In genomic region chr1:113858982-113859381, GRCh38 we compare ENCODE assay signal across 9 cellular contexts. TPM values are rescaled to one million over a fixed set of nuclear protein-coding genes. Genes with fewer than 3 reads are reported as not detected.
DNase-seq lines count a peak whose midpoint lies in the region; ATAC-seq and TF ChIP-seq lines count a peak whose summit lies in the region.
"Had no signal": no experiment of that assay in that cellular context is flagged by ENCODE, and none has a peak within 500 bp of the region (broad histone marks: within the 10 kb centered on the region; RNA-seq: fewer than 3 reads in every experiment).

No MANE protein-coding gene starts in this region.

- H3K9me3 Mint-ChIP-seq in natural killer cell treated with Interleukin-12 subunit alpha and Interleukin-12 subunit beta and Interleukin-15 and Interleukin-18, amount 100 ng/mL, for 72 hours, result no peaks in the 10 kb centered on the region

- WGBS in GM23248 (ENCODE audit: low coverage in 1 of 2, low lambda C conversion rate in 2 of 2, missing lambda C conversion rate in 2 of 2), 2 experiments, result 77% methylated on average over 1 of the region's 1 CpG

- peak overlapping the region; percentile 29 to 74 for H3K27ac Mint-ChIP-seq in natural killer cell treated with Interleukin-12 subunit alpha and Interleukin-12 subunit beta and Interleukin-15 and Interleukin-18, amount 100 ng/mL, for 72 hours

- H3K9me2 ChIP-seq in GM23248 (ENCODE audit: insufficient read depth) (no peaks in the 10 kb centered on the region), OCI-LY7 (ENCODE audit: insufficient read depth, low read length) (no peaks in the 10 kb centered on the region)

- H3K4me1 ChIP-seq in GM23248 (ENCODE audit: insufficient read depth) (peaks cover 34% of the 10 kb centered on the region), OCI-LY7 (ENCODE audit: insufficient read depth, low read length, poor library complexity, severe bottlenecking) (peaks cover 70% of the 10 kb centered on the region)
- H3K4me1 ChIP-seq: adrenal gland had no signal

- in situ Hi-C loops in GM23248 (cut with MboI), result no loop called here

- BruUV-seq in OCI-LY7 (replicated peaks; lab: Mats Ljungman, UMichigan), result no TSS peak

- peak overlapping the region; percentile 44; the same call in 1 of the 2 replicates for H3K9ac ChIP-seq in GM23248

- H3K4me1 Mint-ChIP-seq in natural killer cell treated with Interleukin-12 subunit alpha and Interleukin-12 subunit beta and Interleukin-15 and Interleukin-18, amount 100 ng/mL, for 72 hours (ENCODE audit: low read depth in 2 of 2), result peaks cover 37 to 53% of the 10 kb centered on the region in 2 donors

- H3K27ac ChIP-seq in GM23248, result no peak overlapping the region
- H3K27ac ChIP-seq in OCI-LY7 (ENCODE audit: low read depth, low read length, poor library complexity, severe bottlenecking), result peak overlapping the region; percentile 94
- H3K27ac ChIP-seq: adrenal gland, tibial nerve had no signal

- H3K79me2 ChIP-seq in GM23248 (ENCODE audit: insufficient read depth), result no peaks in the 10 kb centered on the region
- peaks cover 60% of the 10 kb centered on the region for H3K79me2 ChIP-seq in OCI-LY7 (ENCODE audit: insufficient read depth, low read depth, low read length)

- DNase-seq in GM23248 (no peak), OCI-LY7 (ENCODE audit: low spot score) (no peak), NCI-H2081 treated with DMSO at 0.1 percent for 48 hours (lab: John Stamatoyannopoulos, UW) (no peak)
- DNase-seq in natural killer cell treated with Interleukin-12 subunit alpha and Interleukin-12 subunit beta and Interleukin-15 and Interleukin-18, amount 100 ng/mL, for 72 hours (ENCODE audit: low spot score), result no peak
- DNase-seq: adrenal gland, NCI-H526, occipital lobe had no signal

- no peaks in the 10 kb centered on the region for H3K36me3 ChIP-seq in GM23248 (ENCODE audit: low read depth)
- peaks cover 59% of the 10 kb centered on the region for H3K36me3 ChIP-seq in OCI-LY7 (ENCODE audit: insufficient read depth, low read length)
- H3K36me3 ChIP-seq: adrenal gland, tibial nerve had no signal

- no peaks in the 10 kb centered on the region for H3K27me3 ChIP-seq in GM23248 (replicated peaks; ENCODE audit: insufficient read depth)
- H3K27me3 ChIP-seq: adrenal gland, tibial nerve had no signal

- no peaks in the 10 kb centered on the region for H4K20me1 ChIP-seq in GM23248 (ENCODE audit: insufficient read depth)
- H4K20me1 ChIP-seq in OCI-LY7 (ENCODE audit: insufficient read depth, low read length), result no peaks in the 10 kb centered on the region

- peaks cover 15% of the 10 kb centered on the region for H3K36me3 Mint-ChIP-seq in natural killer cell treated with Interleukin-12 subunit alpha and Interleukin-12 subunit beta and Interleukin-15 and Interleukin-18, amount 100 ng/mL, for 72 hours

- POLR2A ChIA-PET in OCI-LY7 (lab: Charles Lee), result interaction anchor here (0.7 to 5.0 kb wide), 22 partner anchors 9 to 784 kb away, joined by 3 to 57 read pairs (median 6); no protein-coding TSS in a partner anchor

- TF ChIP-seq CTCF in OCI-LY7 (conservative IDR thresholded peaks at IDR 0.05; ENCODE audit: low read length), result no peak

- intact Hi-C loops in OCI-LY7 (cut with micrococcal nuclease; ENCODE audit: unreplicated experiment), result loop anchor here (1.0 kb wide), 1 partner anchor 46 kb away; the partner anchor contains the start of gene DCLRE1B

- peak overlapping the region; percentile 79 for H3K4me2 ChIP-seq in GM23248 (ENCODE audit: unreplicated experiment)
- H3K4me2 ChIP-seq in OCI-LY7 (ENCODE audit: low read length), result peak overlapping the region; percentile 79

- H3K4me3 Mint-ChIP-seq in natural killer cell treated with Interleukin-12 subunit alpha and Interleukin-12 subunit beta and Interleukin-15 and Interleukin-18, amount 100 ng/mL, for 72 hours, result peak overlapping the region; percentile 53

- CTCF ChIA-PET in OCI-LY7 (lab: Charles Lee; ENCODE audit: unreplicated experiment), result interaction anchor here (0.6 to 1.0 kb wide), 2 partner anchors 11 to 79 kb away, joined by 8 to 10 read pairs; no protein-coding TSS in a partner anchor

- no peak for ATAC-seq in natural killer cell treated with Interleukin-12 subunit alpha and Interleukin-12 subunit beta and Interleukin-15 and Interleukin-18, amount 100 ng/mL, for 72 hours
- ATAC-seq in GM19324 (IDR thresholded peaks at IDR 0.05; ENCODE audit: low FRiP score, unreplicated experiment), result no peak

- no peaks in the 10 kb centered on the region for H3F3A ChIP-seq in GM23248 (ENCODE audit: insufficient read depth)

- H2AFZ ChIP-seq in GM23248 (peak overlapping the region; percentile 88), OCI-LY7 (ENCODE audit: low read length) (peak overlapping the region; percentile 1; the same call in 1 of the 2 replicates)

- no peaks in the 10 kb centered on the region for H3K9me3 ChIP-seq in GM23248 (ENCODE audit: low read depth)
- H3K9me3 ChIP-seq in OCI-LY7 (ENCODE audit: low read length), result no peaks in the 10 kb centered on the region
- H3K9me3 ChIP-seq: adrenal gland, tibial nerve had no signal

- H3K4me3 ChIP-seq in GM23248 (peak overlapping the region; percentile 60; the same call in 1 of the 2 replicates), OCI-LY7 (ENCODE audit: low read depth, low read length, poor library complexity, severe bottlenecking) (peak overlapping the region; percentile 58)
- H3K4me3 ChIP-seq: tibial nerve had no signal

- no peaks in the 10 kb centered on the region for H3K27me3 Mint-ChIP-seq in natural killer cell treated with Interleukin-12 subunit alpha and Interleukin-12 subunit beta and Interleukin-15 and Interleukin-18, amount 100 ng/mL, for 72 hours

RNA-seq across cellular contexts. Expression of gene PTPN22, which starts 12.5 kb away (rescaled TPM):
- 0.51 and 0.86 TPM in 2 replicates for total RNA-seq in GM23248 (2014; rRNA removed; shearing (Covaris generic))
- polyA plus RNA-seq in GM23248 (2016; fragmentation: Nextera tagmentation; extraction: Ambion mirVana), result 1.4 and 1.6 TPM in 2 replicates
- 27.5 and 29.4 TPM in 2 replicates for total RNA-seq in OCI-LY7 (2014; rRNA removed; shearing (Covaris generic))
- 53.5 and 63.0 TPM in 2 replicates for total RNA-seq in OCI-LY7 (2022)
- 10 to 100 TPM; 24.6 to 26.0 TPM for total RNA-seq in natural killer cell treated with Interleukin-12 subunit alpha and Interleukin-12 subunit beta and Interleukin-15 and Interleukin-18, amount 100 ng/mL, for 72 hours

RNA-seq across cellular contexts. Expression of gene BCL2L15, which starts 28.4 kb away (rescaled TPM):
- 0.13 and 0.32 TPM in 2 replicates for total RNA-seq in GM23248 (2014; rRNA removed; shearing (Covaris generic))
- not detected in 2 replicates for polyA plus RNA-seq in GM23248 (2016; fragmentation: Nextera tagmentation; extraction: Ambion mirVana)
- total RNA-seq in OCI-LY7 (2014; rRNA removed; shearing (Covaris generic)), result 0.46 and 0.82 TPM in 2 replicates
- total RNA-seq in OCI-LY7 (2022), result 1.1 and 1.5 TPM in 2 replicates
- 1 to 10 TPM; 1.3 to 3.0 TPM for total RNA-seq in natural killer cell treated with Interleukin-12 subunit alpha and Interleukin-12 subunit beta and Interleukin-15 and Interleukin-18, amount 100 ng/mL, for 72 hours

RNA-seq across cellular contexts. Expression of gene AP4B1, which starts 45.6 kb away (rescaled TPM):
- total RNA-seq in GM23248 (2014; rRNA removed; shearing (Covaris generic)), result 12.9 and 16.1 TPM in 2 replicates
- 9.9 and 11.8 TPM in 2 replicates for polyA plus RNA-seq in GM23248 (2016; fragmentation: Nextera tagmentation; extraction: Ambion mirVana)
- 37.7 and 45.3 TPM in 2 replicates for total RNA-seq in OCI-LY7 (2014; rRNA removed; shearing (Covaris generic))
- total RNA-seq in OCI-LY7 (2022), result 40.5 and 42.5 TPM in 2 replicates
- total RNA-seq in natural killer cell treated with Interleukin-12 subunit alpha and Interleukin-12 subunit beta and Interleukin-15 and Interleukin-18, amount 100 ng/mL, for 72 hours, result 10 to 100 TPM; 40.4 to 76.0 TPM

RNA-seq across cellular contexts. Expression of gene DCLRE1B, which starts 46.1 kb away (rescaled TPM):
- 4.3 and 6.9 TPM in 2 replicates for total RNA-seq in GM23248 (2014; rRNA removed; shearing (Covaris generic))
- 6.5 and 7.2 TPM in 2 replicates for polyA plus RNA-seq in GM23248 (2016; fragmentation: Nextera tagmentation; extraction: Ambion mirVana)
- 17.3 and 20.1 TPM in 2 replicates for total RNA-seq in OCI-LY7 (2014; rRNA removed; shearing (Covaris generic))
- total RNA-seq in OCI-LY7 (2022), result 20.8 and 20.9 TPM in 2 replicates
- total RNA-seq in natural killer cell treated with Interleukin-12 subunit alpha and Interleukin-12 subunit beta and Interleukin-15 and Interleukin-18, amount 100 ng/mL, for 72 hours, result 10 to 100 TPM; 12.6 to 22.0 TPM

RNA-seq across cellular contexts. Expression of gene RSBN1, which starts 46.7 kb away (rescaled TPM):
- total RNA-seq in GM23248 (2014; rRNA removed; shearing (Covaris generic)), result 7.5 and 10.0 TPM in 2 replicates
- 8.3 and 8.7 TPM in 2 replicates for polyA plus RNA-seq in GM23248 (2016; fragmentation: Nextera tagmentation; extraction: Ambion mirVana)
- total RNA-seq in OCI-LY7 (2014; rRNA removed; shearing (Covaris generic)), result 10.8 and 12.5 TPM in 2 replicates
- total RNA-seq in OCI-LY7 (2022), result 19.0 TPM in 2 replicates
- 10 to 100 TPM; 18.7 to 27.7 TPM for total RNA-seq in natural killer cell treated with Interleukin-12 subunit alpha and Interleukin-12 subunit beta and Interleukin-15 and Interleukin-18, amount 100 ng/mL, for 72 hours

Comparison
In these comparisons a context has a peak if more than half of its experiments do, and no peak if none do; other contexts are left out.
1. RNA of gene PTPN22, which starts 12.5 kb away (total RNA-seq): 27.5 to 63.0 TPM in OCI-LY7 and 24.6 to 26.0 TPM in natural killer cell treated with Interleukin-12 subunit alpha and Interleukin-12 subunit beta and Interleukin-15 and Interleukin-18, amount 100 ng/mL, for 72 hours; 0.51 to 0.86 TPM in GM23248; every median in the first group is over 10 times any median in the second.